In genomic region chr6:158815379-158815724, GRCh38 we compare ENCODE assay signal across 9 cellular contexts. TPM values are rescaled to one million over a fixed set of nuclear protein-coding genes. Genes with fewer than 3 reads are reported as not detected.
A peak's percentile ranks its signal among the peaks of the same experiment; 100 is the strongest.
DNase-seq lines count a peak whose midpoint lies in the region; ATAC-seq and TF ChIP-seq lines count a peak whose summit lies in the region.
"Had no signal": no experiment of that assay in that cellular context is flagged by ENCODE, and none has a peak within 500 bp of the region (broad histone marks: within the 10 kb centered on the region; RNA-seq: fewer than 3 reads in every experiment).

No MANE protein-coding gene starts in this region.

- intact Hi-C loops in esophagus muscularis mucosa (cut with DNase I), result no loop called here

- H3K4me2 ChIP-seq in GM23248 (ENCODE audit: unreplicated experiment), result no peak overlapping the region

- no peaks in the 10 kb centered on the region for H3K9me2 ChIP-seq in GM23248 (ENCODE audit: insufficient read depth)

- H3K4me3 ChIP-seq in GM23248 (0 out of 2 replicates have a peak overlapping the region, but pooled peaks have one; percentile 7), RWPE2 (ENCODE audit: severe bottlenecking) (no peak overlapping the region), esophagus muscularis mucosa (peak overlapping the region; percentile 69 to 95 (median 94))

- no peak for ATAC-seq in RWPE2 (ENCODE audit: low read depth)
- no peak for ATAC-seq in HG02885 (IDR thresholded peaks at IDR 0.05; ENCODE audit: poor library complexity, unreplicated experiment)
- ATAC-seq in HG03378 (IDR thresholded peaks at IDR 0.05; ENCODE audit: unreplicated experiment), result no peak

- 93 to 94% methylated on average over 2 of the region's 2 CpGs for WGBS in GM23248 (ENCODE audit: low coverage in 1 of 2, low lambda C conversion rate in 2 of 2, missing lambda C conversion rate in 2 of 2), 2 experiments
- WGBS in esophagus muscularis mucosa, result 76% methylated on average over 2 of the region's 2 CpGs

- in situ Hi-C loops in GM23248 (cut with MboI), result no loop called here

- no peak for TF ChIP-seq CTCF in RWPE2 (IDR thresholded peaks at IDR 0.05; ENCODE audit: poor library complexity, severe bottlenecking)
- no peak for TF ChIP-seq CTCF in esophagus muscularis mucosa (IDR thresholded peaks at IDR 0.05)

- H3F3A ChIP-seq in GM23248 (ENCODE audit: insufficient read depth), result peaks cover 6% of the 10 kb centered on the region

- no peak overlapping the region for H2AFZ ChIP-seq in GM23248

- H3K27me3 ChIP-seq in GM23248 (replicated peaks; ENCODE audit: insufficient read depth) (no peaks in the 10 kb centered on the region), RWPE2 (ENCODE audit: insufficient read depth, poor library complexity, severe bottlenecking) (no peaks in the 10 kb centered on the region), esophagus muscularis mucosa (no peaks in the 10 kb centered on the region)

- H3K4me1 ChIP-seq in GM23248 (ENCODE audit: insufficient read depth) (peaks cover 25% of the 10 kb centered on the region), RWPE2 (ENCODE audit: insufficient read depth, poor library complexity, severe bottlenecking) (peaks cover 62% of the 10 kb centered on the region), esophagus muscularis mucosa (peaks cover 51 to 81% (median 76%) of the 10 kb centered on the region in 4 donors)

- H3K9me3 ChIP-seq in GM23248 (ENCODE audit: low read depth) (no peaks in the 10 kb centered on the region), RWPE2 (ENCODE audit: severe bottlenecking) (no peaks in the 10 kb centered on the region), esophagus muscularis mucosa (no peaks in the 10 kb centered on the region)

- H3K79me2 ChIP-seq in GM23248 (ENCODE audit: insufficient read depth), result peaks cover 76% of the 10 kb centered on the region

- H3K27ac ChIP-seq in GM23248 (no peak overlapping the region), RWPE2 (ENCODE audit: poor library complexity, severe bottlenecking) (peak overlapping the region; percentile 86), esophagus muscularis mucosa (replicated peaks in 1 of 4) (peak overlapping the region; percentile 2 to 100 (median 66))

- TF ChIP-seq EP300 in esophagus muscularis mucosa (IDR thresholded peaks at IDR 0.05), result no peak

- H3K9ac ChIP-seq in GM23248, result no peak overlapping the region

- no peak for TF ChIP-seq POLR2A in esophagus muscularis mucosa (IDR thresholded peaks at IDR 0.05; ENCODE audit: low read depth)

- DNase-seq in GM23248, result no peak
- DNase-seq in RWPE2 (ENCODE audit: low spot score), result no peak
- DNase-seq in esophagus muscularis mucosa (ENCODE audit: extremely low spot score), result no peak
- DNase-seq in renal cortical epithelial cell (ENCODE audit: low read depth), result peak; percentile 67
- DNase-seq in stimulated activated CD4-positive, alpha-beta T cell treated with anti-CD3 and anti-CD28 coated beads, Interleukin-4, amount 100 ng/mL, for 4 hours, result no peak
- DNase-seq in middle frontal gyrus (ENCODE audit: extremely low spot score, low spot score), result no peak
- DNase-seq: NCI-H524 had no signal

- no peaks in the 10 kb centered on the region for H4K20me1 ChIP-seq in GM23248 (ENCODE audit: insufficient read depth)

- H3K36me3 ChIP-seq in GM23248 (ENCODE audit: low read depth) (no peaks in the 10 kb centered on the region), RWPE2 (ENCODE audit: low read depth) (peaks cover 77% of the 10 kb centered on the region), esophagus muscularis mucosa (peaks cover 0 to 8% (median 2%) of the 10 kb centered on the region in 4 donors)

RNA-seq across cellular contexts. Expression of gene EZR, which starts 3.8 kb away (rescaled TPM):
- total RNA-seq in GM23248 (2014; rRNA removed; shearing (Covaris generic)), result 52.4 and 59.4 TPM in 2 replicates
- polyA plus RNA-seq in GM23248 (2016; fragmentation: Nextera tagmentation; extraction: Ambion mirVana), result 65.2 and 66.8 TPM in 2 replicates
- total RNA-seq in esophagus muscularis mucosa (100 to 1,000 TPM; 205 to 226 (median 212) TPM), renal cortical epithelial cell (307 and 456 TPM in 2 replicates)
